10 cellular contexts compared by ENCODE assay signal in the genomic region with DNA sequence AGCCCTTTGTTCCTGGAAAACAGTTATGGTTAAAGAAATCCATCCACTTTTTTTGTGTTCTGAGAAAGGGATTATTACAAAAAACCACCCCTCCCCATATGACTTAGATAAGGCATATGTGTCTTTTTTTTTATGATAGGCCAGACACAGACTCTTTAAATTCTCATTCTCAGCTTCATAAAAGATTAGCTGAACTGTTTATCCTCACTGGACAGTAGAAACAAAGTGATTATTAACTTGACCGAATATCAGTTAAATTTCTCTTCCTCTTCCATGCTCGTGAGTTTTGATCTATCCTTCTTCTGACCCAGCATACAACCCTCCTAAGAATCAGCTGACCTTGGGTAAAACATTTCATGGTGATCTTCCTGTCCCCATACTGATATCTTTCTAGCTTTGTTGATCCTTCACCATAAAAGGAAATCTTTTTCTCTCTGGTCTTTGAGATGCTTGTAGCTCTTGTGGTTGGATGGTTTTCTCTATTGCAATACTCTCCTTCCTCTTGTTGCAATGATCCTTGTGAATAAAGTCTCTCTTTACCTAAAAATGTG. TPM values are rescaled to one million over a fixed set of nuclear protein-coding genes. Genes with fewer than 3 reads are reported as not detected.
A peak's percentile ranks its signal among the peaks of the same experiment; 100 is the strongest.
DNase-seq lines count a peak whose midpoint lies in the region; ATAC-seq and TF ChIP-seq lines count a peak whose summit lies in the region.
"Had no signal": no experiment of that assay in that cellular context is flagged by ENCODE, and none has a peak within 500 bp of the region (broad histone marks: within the 10 kb centered on the region; RNA-seq: fewer than 3 reads in every experiment).

No MANE protein-coding gene starts in this region.

- no peaks in the 10 kb centered on the region for H4K20me1 ChIP-seq in neural progenitor cell (ENCODE audit: low read depth)

- H3F3A ChIP-seq in neural progenitor cell (ENCODE audit: low read depth): no peaks in the 10 kb centered on the region

- H3K4me1 ChIP-seq in Peyer's patch (peaks cover 0 to 7% (median 2%) of the 10 kb centered on the region in 4 donors), gastrocnemius medialis (peaks cover 0 to 5% of the 10 kb centered on the region in 2 donors), neural progenitor cell (no peaks in the 10 kb centered on the region)

- in situ Hi-C loops in gastrocnemius medialis (cut with MboI; ENCODE audit: low sequenced_read_pairs in 4 of 4): no loop called here

- TF ChIP-seq CTCF in Peyer's patch (IDR thresholded peaks at IDR 0.05) (no peak), gastrocnemius medialis (IDR thresholded peaks at IDR 0.05 in 4 of 5, conservative IDR thresholded peaks at IDR 0.05 in 1 of 5) (no peak), neural progenitor cell (IDR thresholded peaks at IDR 0.05) (no peak), RWPE1 (conservative IDR thresholded peaks at IDR 0.05; ENCODE audit: low read depth) (no peak)

- H3K27ac Mint-ChIP-seq in neural progenitor cell: no peak overlapping the region
- H3K27ac Mint-ChIP-seq: dendritic cell treated with granulocyte-macrophage colony-stimulating factor and Interleukin-4, amounts not matched to agents 40 ng/mL and 50 ng/mL, for 4 days had no signal

- TF ChIP-seq POLR2A in Peyer's patch (IDR thresholded peaks at IDR 0.05) (peak in 1 of 2 donors; percentile 9), gastrocnemius medialis (IDR thresholded peaks at IDR 0.05) (no peak)

- H3K4me3 Mint-ChIP-seq in neural progenitor cell: no peak overlapping the region
- H3K4me3 Mint-ChIP-seq: dendritic cell treated with granulocyte-macrophage colony-stimulating factor and Interleukin-4, amounts not matched to agents 40 ng/mL and 50 ng/mL, for 4 days had no signal

- POLR2A ChIA-PET in RWPE1 (lab: Yijun Ruan, JAX; ENCODE audit: low non-redundant PET): no interaction called here

- H3K79me2 ChIP-seq in neural progenitor cell (ENCODE audit: low read depth): no peaks in the 10 kb centered on the region

- intact Hi-C loops in gastrocnemius medialis (cut with DNase I; ENCODE audit: low total_unique reads): no loop called here

- peaks cover 5% of the 10 kb centered on the region for H3K4me1 Mint-ChIP-seq in neural progenitor cell

- peak overlapping the region; percentile 75 to 83 (median 79) for H3K27ac ChIP-seq in Peyer's patch
- peak overlapping the region; percentile 59 to 79 (median 70) for H3K27ac ChIP-seq in gastrocnemius medialis
- H3K27ac ChIP-seq in neural progenitor cell: no peak overlapping the region
- no peak overlapping the region for H3K27ac ChIP-seq in RWPE1

- no peak overlapping the region for H3K4me2 ChIP-seq in neural progenitor cell

- no peak overlapping the region for H3K9ac ChIP-seq in neural progenitor cell

- no peaks in the 10 kb centered on the region for H3K27me3 ChIP-seq in Peyer's patch
- H3K27me3 ChIP-seq in gastrocnemius medialis: no peaks in the 10 kb centered on the region
- H3K27me3 ChIP-seq in neural progenitor cell: no peaks in the 10 kb centered on the region

- H3K36me3 ChIP-seq in Peyer's patch (no peaks in the 10 kb centered on the region), gastrocnemius medialis (no peaks in the 10 kb centered on the region), neural progenitor cell (no peaks in the 10 kb centered on the region)

- DNase-seq in HCEC 1CT (peak; percentile 6), Peyer's patch (no peak), gastrocnemius medialis (no peak), neural progenitor cell (ENCODE audit: low spot score) (no peak), RWPE1 (ENCODE audit: low spot score) (no peak), medulla oblongata (ENCODE audit: extremely low spot score) (no peak), NCI-H2171 (lab: John Stamatoyannopoulos, UW) (no peak)
- DNase-seq: occipital lobe had no signal

- H3K9me3 ChIP-seq in Peyer's patch (no peaks in the 10 kb centered on the region), gastrocnemius medialis (no peaks in the 10 kb centered on the region), neural progenitor cell (ENCODE audit: low read depth) (no peaks in the 10 kb centered on the region)

- H2AFZ ChIP-seq in neural progenitor cell (replicated peaks): no peak overlapping the region

- H3K9me3 Mint-ChIP-seq in neural progenitor cell: no peaks in the 10 kb centered on the region
- H3K9me3 Mint-ChIP-seq: dendritic cell treated with granulocyte-macrophage colony-stimulating factor and Interleukin-4, amounts not matched to agents 40 ng/mL and 50 ng/mL, for 4 days had no signal

- peak overlapping the region; percentile 29 to 51 (median 36) for H3K4me3 ChIP-seq in Peyer's patch
- peak overlapping the region; percentile 19 to 46 (median 32) for H3K4me3 ChIP-seq in gastrocnemius medialis
- H3K4me3 ChIP-seq in neural progenitor cell: no peak overlapping the region

- H3K36me3 Mint-ChIP-seq in neural progenitor cell: no peaks in the 10 kb centered on the region

- CTCF ChIA-PET in RWPE1 (lab: Yijun Ruan, JAX): interaction anchor here (0.6 to 0.8 kb wide), 3 partner anchors 12 to 399 kb away, joined by 3 to 5 read pairs (median 4); no protein-coding TSS in a partner anchor

- no peaks in the 10 kb centered on the region for H3K27me3 Mint-ChIP-seq in neural progenitor cell (ENCODE audit: insufficient read depth, low read depth)
- H3K27me3 Mint-ChIP-seq: dendritic cell treated with granulocyte-macrophage colony-stimulating factor and Interleukin-4, amounts not matched to agents 40 ng/mL and 50 ng/mL, for 4 days had no signal

- ATAC-seq in GM18519 (IDR thresholded peaks at IDR 0.05; ENCODE audit: low FRiP score, unreplicated experiment) (peak; percentile 52), gastrocnemius medialis (peak; percentile 16 to 44)

RNA-seq across cellular contexts. Expression of a gene that starts 26.2 kb away (rescaled TPM):
- 1 to 10 TPM in 1 of 4 donors, under 1 TPM in 2, not detected in 1; 0.18 to 1.2 (median 0.85) TPM for total RNA-seq in Peyer's patch
- not detected for total RNA-seq in gastrocnemius medialis
- 0.25 and 0.36 TPM in 2 replicates for total RNA-seq in neural progenitor cell (ENCODE audit: low replicate concordance)

RNA-seq across cellular contexts. Expression of a gene that starts 37.3 kb away (rescaled TPM):
- not detected for total RNA-seq in Peyer's patch
- not detected for total RNA-seq in gastrocnemius medialis
- total RNA-seq in neural progenitor cell (ENCODE audit: low replicate concordance): not detected in 2 replicates
- total RNA-seq: occipital lobe had no signal

RNA-seq across cellular contexts. Expression of a gene that starts 53.9 kb away (rescaled TPM):
- total RNA-seq in Peyer's patch: under 1 TPM in 2 of 4 donors, not detected in 2; 0.40 to 0.70 TPM
- under 1 TPM in 1 of 4 donors, not detected in 3; 0.20 TPM for total RNA-seq in gastrocnemius medialis
- total RNA-seq in neural progenitor cell (ENCODE audit: low replicate concordance): 0.36 and 0.50 TPM in 2 replicates

Comparison
In these comparisons a context has a peak if more than half of its experiments do, and no peak if none do; other contexts are left out.
1. H3K27ac ChIP-seq: peak in Peyer's patch (4 of 4) and gastrocnemius medialis (4 of 4); none in neural progenitor cell (single experiment) and RWPE1 (single experiment).